ENCODE assay signal across 1 cellular context in genomic region chr5:175489693-175490443, GRCh38.
TF ChIP-seq lines count a peak whose summit lies in the region.

No MANE protein-coding gene starts in this region.

TF ChIP-seq in K562, 482 proteins besides CTCF, POLR2A, EP300 and RAD21 (continued from another document):
- TF ChIP-seq CUX1 (CRISPR knock-in tag; IDR thresholded peaks at IDR 0.05) = no peak
- TF ChIP-seq RFX1 (IDR thresholded peaks at IDR 0.05) = peak; percentile 33
- no peak for TF ChIP-seq NELFE (IDR thresholded peaks at IDR 0.05; ENCODE audit: insufficient read depth, insufficient read length)
- TF ChIP-seq ZNF764 (CRISPR knock-in tag; IDR thresholded peaks at IDR 0.05; ENCODE audit: low read depth) = no peak
- TF ChIP-seq DMBX1 (CRISPR knock-in tag; IDR thresholded peaks at IDR 0.05; ENCODE audit: borderline replicate concordance) = no peak
- TF ChIP-seq MEIS2 (IDR thresholded peaks at IDR 0.05; ENCODE audit: partially characterized antibody) = peak; percentile 62
- no peak for TF ChIP-seq BMI1 (IDR thresholded peaks at IDR 0.05; ENCODE audit: low read length)
- no peak for TF ChIP-seq PTTG1 (tag; IDR thresholded peaks at IDR 0.05; ENCODE audit: low read depth)
- no peak for TF ChIP-seq PCBP2 (IDR thresholded peaks at IDR 0.05; ENCODE audit: low read depth, low read length, poor library complexity, severe bottlenecking)
- TF ChIP-seq ESRRA (IDR thresholded peaks at IDR 0.05; ENCODE audit: borderline replicate concordance, low read depth) = peak; percentile 58
- TF ChIP-seq FOXA3 (CRISPR knock-in tag; conservative IDR thresholded peaks at IDR 0.05 in 1 of 2, IDR thresholded peaks at IDR 0.05 in 1 of 2) = no peak
- no peak for TF ChIP-seq SMARCE1 (IDR thresholded peaks at IDR 0.05)
- TF ChIP-seq SPI1 (IDR thresholded peaks at IDR 0.05; ENCODE audit: borderline replicate concordance, low read depth, low read length) = peak; percentile 47; the same call in 1 of the 2 replicates
- no peak for TF ChIP-seq CREB3 (tag; conservative IDR thresholded peaks at IDR 0.05; ENCODE audit: low read depth)
